Comparison of ENCODE assay signal across 10 cellular contexts in the genomic region with DNA sequence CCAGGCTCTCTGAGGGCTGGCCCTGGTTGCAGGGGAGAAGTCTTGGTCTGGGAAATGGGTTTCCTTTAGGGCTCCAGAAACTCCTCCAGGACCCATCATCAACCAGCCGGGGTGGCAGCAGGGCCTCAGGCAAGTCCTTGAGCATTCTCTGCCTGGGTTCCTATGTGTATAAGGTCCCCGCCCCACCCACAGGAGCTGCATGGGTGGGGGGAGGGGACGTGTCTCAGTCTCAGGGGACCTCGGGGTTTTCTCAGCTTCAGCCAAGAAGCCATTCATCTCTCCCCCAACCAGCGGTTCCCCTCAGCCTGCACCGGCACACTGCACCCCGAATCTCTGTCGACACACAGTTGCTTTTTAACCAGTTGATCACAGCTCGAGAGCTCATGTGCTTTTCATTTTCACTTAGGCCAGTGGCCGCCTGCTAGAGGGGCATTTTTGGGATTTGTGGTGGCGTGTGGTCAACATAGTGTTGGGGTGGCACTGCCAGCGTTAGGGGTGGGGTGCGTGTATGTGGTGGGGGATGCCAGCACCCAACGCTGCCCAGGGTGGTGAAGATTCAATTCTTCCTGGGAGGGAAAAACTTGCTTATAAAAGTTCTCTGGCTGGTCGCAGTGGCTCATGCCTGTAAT. TPM values are rescaled to one million over a fixed set of nuclear protein-coding genes. Genes with fewer than 3 reads are reported as not detected.
DNase-seq lines count a peak whose midpoint lies in the region; ATAC-seq and TF ChIP-seq lines count a peak whose summit lies in the region.
"Had no signal": no experiment of that assay in that cellular context is flagged by ENCODE, and none has a peak within 500 bp of the region (broad histone marks: within the 10 kb centered on the region; RNA-seq: fewer than 3 reads in every experiment).

No MANE protein-coding gene starts in this region.

- H3K4me1 Mint-ChIP-seq in stimulated activated naive B cell treated with anti-CD40 and anti-IgM and Interleukin-4, amounts not matched to agents 10 μg/mL and 1 μg/mL and 100 μg/mL, for 72 hours, result peaks cover 54 to 88% of the 10 kb centered on the region in 2 donors
- H3K4me1 Mint-ChIP-seq in WTC11, result peaks cover 30% of the 10 kb centered on the region

- no peak overlapping the region for H3K27ac ChIP-seq in right atrium auricular region
- H3K27ac ChIP-seq: sigmoid colon had no signal

- H3K36me3 Mint-ChIP-seq in stimulated activated naive B cell treated with anti-CD40 and anti-IgM and Interleukin-4, amounts not matched to agents 10 μg/mL and 1 μg/mL and 100 μg/mL, for 72 hours, result peaks cover 72 to 83% of the 10 kb centered on the region in 2 donors
- H3K36me3 Mint-ChIP-seq in WTC11, result no peaks in the 10 kb centered on the region

- no peak overlapping the region for H3K4me3 ChIP-seq in right atrium auricular region
- H3K4me3 ChIP-seq: sigmoid colon had no signal

- H3K27ac Mint-ChIP-seq in stimulated activated naive B cell treated with anti-CD40 and anti-IgM and Interleukin-4, amounts not matched to agents 10 μg/mL and 1 μg/mL and 100 μg/mL, for 72 hours, result peak overlapping the region; percentile 77
- H3K27ac Mint-ChIP-seq in WTC11, result no peak overlapping the region
- H3K27ac Mint-ChIP-seq: HFFc6 had no signal

- TF ChIP-seq CTCF in right atrium auricular region (IDR thresholded peaks at IDR 0.05), result no peak
- TF ChIP-seq CTCF in WTC11 (IDR thresholded peaks at IDR 0.05), result no peak

- no peaks in the 10 kb centered on the region for H3K9me3 ChIP-seq in right atrium auricular region
- H3K9me3 ChIP-seq: sigmoid colon had no signal

- DNase-seq in Right ventricle myocardium superior, result peak; percentile 11
- DNase-seq in right atrium auricular region (ENCODE audit: low spot score), result no peak
- peak; percentile 77 for DNase-seq in activated CD8-positive, alpha-beta memory T cell treated with anti-CD3 and anti-CD28 coated beads, Interleukin-2, amount 50 U/mL, for 48 hours
- peak; percentile 53 for DNase-seq in stimulated activated naive B cell treated with anti-CD40 and anti-IgM and Interleukin-4, amounts not matched to agents 10 μg/mL and 1 μg/mL and 100 μg/mL, for 72 hours
- DNase-seq in stimulated activated CD4-positive, alpha-beta T cell treated with anti-CD3 and anti-CD28 coated beads, Interleukin-2, amount 100 ng/mL, for 24 hours, result no peak
- no peak for DNase-seq in WTC11 (ENCODE audit: low spot score)
- DNase-seq: HFFc6, sigmoid colon had no signal

- peaks cover 0 to 5% of the 10 kb centered on the region in 2 donors for H3K4me1 ChIP-seq in right atrium auricular region

- H3K9me3 Mint-ChIP-seq in stimulated activated naive B cell treated with anti-CD40 and anti-IgM and Interleukin-4, amounts not matched to agents 10 μg/mL and 1 μg/mL and 100 μg/mL, for 72 hours, result no peaks in the 10 kb centered on the region
- H3K9me3 Mint-ChIP-seq in WTC11, result no peaks in the 10 kb centered on the region
- H3K9me3 Mint-ChIP-seq: HFFc6 had no signal

- peak overlapping the region; percentile 77 to 78 for H3K4me3 Mint-ChIP-seq in stimulated activated naive B cell treated with anti-CD40 and anti-IgM and Interleukin-4, amounts not matched to agents 10 μg/mL and 1 μg/mL and 100 μg/mL, for 72 hours
- H3K4me3 Mint-ChIP-seq in WTC11, result no peak overlapping the region
- H3K4me3 Mint-ChIP-seq: HFFc6 had no signal

- POLR2A ChIA-PET in WTC11 (lab: Charles Lee), result interaction anchor here (0.5 kb wide), 1 partner anchor 1626 kb away, joined by 3 read pairs; no protein-coding TSS in a partner anchor

- intact Hi-C loops in Right ventricle myocardium superior (cut with DNase I), result no loop called here

- H3K27me3 ChIP-seq in right atrium auricular region, result peaks cover 17 to 32% of the 10 kb centered on the region in 2 donors

- H3K27me3 Mint-ChIP-seq in stimulated activated naive B cell treated with anti-CD40 and anti-IgM and Interleukin-4, amounts not matched to agents 10 μg/mL and 1 μg/mL and 100 μg/mL, for 72 hours, result no peaks in the 10 kb centered on the region
- peaks cover 46% of the 10 kb centered on the region for H3K27me3 Mint-ChIP-seq in WTC11 (ENCODE audit: low read depth)

- CTCF ChIA-PET in WTC11 (lab: Charles Lee), result interaction anchor here (0.8 to 1.2 kb wide), 3 partner anchors 25 to 235 kb away, joined by 3 read pairs; no protein-coding TSS in a partner anchor

- H3K36me3 ChIP-seq in right atrium auricular region, result no peaks in the 10 kb centered on the region
- H3K36me3 ChIP-seq: sigmoid colon had no signal

- ATAC-seq in Right ventricle myocardium superior (ENCODE audit: poor library complexity), result no peak
- ATAC-seq in HG02885 (IDR thresholded peaks at IDR 0.05; ENCODE audit: poor library complexity, unreplicated experiment), result peak; percentile 35
- peak; percentile 60 to 65 for ATAC-seq in stimulated activated naive B cell treated with anti-CD40 and anti-IgM and Interleukin-4, amounts not matched to agents 10 μg/mL and 1 μg/mL and 100 μg/mL, for 72 hours (replicated peaks)
- ATAC-seq in HG03442 (IDR thresholded peaks at IDR 0.05; ENCODE audit: unreplicated experiment), result no peak
- no peak for ATAC-seq in WTC11

TF ChIP-seq in WTC11, 78 proteins besides CTCF, POLR2A, EP300 and RAD21:
- TF ChIP-seq, protein P1, sequence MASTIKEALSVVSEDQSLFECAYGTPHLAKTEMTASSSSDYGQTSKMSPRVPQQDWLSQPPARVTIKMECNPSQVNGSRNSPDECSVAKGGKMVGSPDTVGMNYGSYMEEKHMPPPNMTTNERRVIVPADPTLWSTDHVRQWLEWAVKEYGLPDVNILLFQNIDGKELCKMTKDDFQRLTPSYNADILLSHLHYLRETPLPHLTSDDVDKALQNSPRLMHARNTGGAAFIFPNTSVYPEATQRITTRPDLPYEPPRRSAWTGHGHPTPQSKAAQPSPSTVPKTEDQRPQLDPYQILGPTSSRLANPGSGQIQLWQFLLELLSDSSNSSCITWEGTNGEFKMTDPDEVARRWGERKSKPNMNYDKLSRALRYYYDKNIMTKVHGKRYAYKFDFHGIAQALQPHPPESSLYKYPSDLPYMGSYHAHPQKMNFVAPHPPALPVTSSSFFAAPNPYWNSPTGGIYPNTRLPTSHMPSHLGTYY (CRISPR knock-in tag; IDR thresholded peaks at IDR 0.05), result no peak

RNA-seq across cellular contexts. Expression of a gene that starts 6.5 kb away (rescaled TPM):
- 1.0 TPM for total RNA-seq in Right ventricle myocardium superior
- total RNA-seq in right atrium auricular region, result 1 to 10 TPM in 1 of 2 donors, under 1 TPM in 1; 0.48 to 2.3 TPM
- 1.5 to 1.8 TPM (median 1.8 TPM) in 3 replicates for total RNA-seq in WTC11 (2021)
- total RNA-seq: HFFc6 had no signal

Comparison
In these comparisons a context has a peak if more than half of its experiments do, and no peak if none do; other contexts are left out.
1. DNase-seq: peak in Right ventricle myocardium superior (single experiment), activated CD8-positive, alpha-beta memory T cell treated with anti-CD3 and anti-CD28 coated beads, Interleukin-2, amount 50 U/mL, for 48 hours (single experiment) and stimulated activated naive B cell treated with anti-CD40 and anti-IgM and Interleukin-4, amounts not matched to agents 10 μg/mL and 1 μg/mL and 100 μg/mL, for 72 hours (single experiment); none in right atrium auricular region (single experiment), stimulated activated CD4-positive, alpha-beta T cell treated with anti-CD3 and anti-CD28 coated beads, Interleukin-2, amount 100 ng/mL, for 24 hours (0 of 2) and WTC11 (single experiment).
2. ATAC-seq: peak in HG02885 (single experiment) and stimulated activated naive B cell treated with anti-CD40 and anti-IgM and Interleukin-4, amounts not matched to agents 10 μg/mL and 1 μg/mL and 100 μg/mL, for 72 hours (2 of 2); none in Right ventricle myocardium superior (single experiment), HG03442 (single experiment) and WTC11 (single experiment).